ENCODE assay signal across 8 cellular contexts in the genomic region with DNA sequence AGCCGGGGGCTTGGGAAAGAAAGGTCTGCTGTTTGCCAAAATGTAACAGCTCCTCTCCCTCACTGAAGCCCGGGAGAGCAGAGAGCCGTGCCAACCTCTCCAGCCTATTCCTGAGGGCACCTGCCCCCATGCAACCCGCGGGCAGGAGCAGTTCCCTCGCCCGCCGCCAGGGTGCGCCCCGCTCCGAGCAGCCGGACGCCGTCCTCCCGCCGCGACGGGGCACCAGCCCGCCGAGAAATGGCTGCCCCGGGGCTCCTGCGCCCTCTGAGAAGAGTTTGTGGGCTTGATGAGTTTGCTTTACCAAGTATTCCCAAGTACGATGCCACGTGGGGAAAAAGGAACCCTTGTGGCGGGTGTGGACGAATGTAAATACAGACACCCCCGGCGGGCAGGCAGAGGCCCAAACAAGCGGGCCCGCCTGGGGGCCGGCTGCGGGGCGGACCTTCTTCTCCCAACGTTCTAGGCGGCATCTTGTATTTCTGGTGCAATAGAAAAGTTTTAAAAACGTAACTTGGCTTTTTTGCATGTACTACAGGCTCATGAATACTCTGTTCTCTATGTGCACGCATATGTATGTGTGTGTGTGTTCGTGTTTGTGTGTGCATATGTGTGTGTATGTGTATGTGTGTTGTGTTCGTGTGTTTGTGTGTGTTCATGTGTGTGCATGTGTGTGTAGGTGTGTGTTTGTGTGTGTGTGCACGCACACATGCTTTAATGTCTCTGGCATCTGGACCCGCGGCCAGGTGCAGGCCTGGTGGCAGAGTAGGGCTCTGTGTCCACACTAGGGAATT.
DNase-seq lines count a peak whose midpoint lies in the region; ATAC-seq, FAIRE-seq and TF ChIP-seq lines count a peak whose summit lies in the region.

No MANE protein-coding gene starts in this region.

- no peaks in the 10 kb centered on the region for H3K9me2 ChIP-seq in PC-9 (ENCODE audit: insufficient read depth)

- TF ChIP-seq RAD21 in A549 (conservative IDR thresholded peaks at IDR 0.05 in 1 of 2, IDR thresholded peaks at IDR 0.05 in 1 of 2), result peak; percentile 85 to 95

- H3K36me3 ChIP-seq in PC-9 (ENCODE audit: low read depth), result no peaks in the 10 kb centered on the region
- no peaks in the 10 kb centered on the region for H3K36me3 ChIP-seq in thoracic aorta

- no peaks in the 10 kb centered on the region for H4K20me1 ChIP-seq in PC-9 (ENCODE audit: insufficient read depth)

- H3K4me1 ChIP-seq in A549 (no peaks in the 10 kb centered on the region), PC-9 (replicated peaks; ENCODE audit: insufficient read depth) (no peaks in the 10 kb centered on the region), thoracic aorta (ENCODE audit: control insufficient read depth in 1 of 2, low read depth in 2 of 2) (peaks cover 0 to 28% of the 10 kb centered on the region in 2 donors)

- CTCF ChIA-PET in A549 (lab: Yijun Ruan, JAX) (interaction anchor here (0.6 to 15.7 kb wide), 47 partner anchors 8 to 739 kb away, joined by 3 to 275 read pairs (median 3); a partner anchor contains a TSS), PC-9 (lab: Charles Lee) (no interaction called here)

- POLR2A ChIA-PET in A549 (lab: Yijun Ruan, JAX) (no interaction called here), PC-9 (lab: Charles Lee; ENCODE audit: unreplicated experiment) (no interaction called here)

- 26% methylated on average over 38 of the region's 42 CpGs for WGBS in A549 (ENCODE audit: missing lambda C conversion rate)

- DNase-seq in A549 (ENCODE audit: low read depth in 1 of 2, low spot score in 1 of 2) (peak; percentile 66 to 82), PC-9 (peak in 1 of 2 experiments; percentile 78), activated T-helper 1 cell treated with Interleukin-2 at 50 U/mL for 16 hours (ENCODE audit: low read depth) (peak; percentile 61), foreskin fibroblast (peak; percentile 45 to 85), osteocyte (ENCODE audit: extremely low spot score, unreplicated experiment) (peak; percentile 93), thoracic aorta (ENCODE audit: low spot score) (no peak)

- no peak for FAIRE-seq in A549 (lab: Jason Lieb, UNC)

- TF ChIP-seq EP300 in A549 (IDR thresholded peaks at IDR 0.05), result no peak

- no peaks in the 10 kb centered on the region for H3K79me2 ChIP-seq in PC-9 (ENCODE audit: low read depth)

- H3K4me3 ChIP-seq in A549 (peak overlapping the region; percentile 41), PC-9 (no peak overlapping the region; the same call in 1 of the 2 replicates), foreskin fibroblast (ENCODE audit: low read depth in 1 of 2, low read length in 2 of 2) (peak overlapping the region; percentile 27 to 42), thoracic aorta (peak overlapping the region; percentile 65)

- H3K36me3 Mint-ChIP-seq in osteocyte (ENCODE audit: unreplicated experiment), result no peaks in the 10 kb centered on the region

- H3K27me3 Mint-ChIP-seq in osteocyte (ENCODE audit: unreplicated experiment), result no peaks in the 10 kb centered on the region

- no peaks in the 10 kb centered on the region for H3F3A ChIP-seq in PC-9 (ENCODE audit: insufficient read depth, low read depth)

- peaks cover 36% of the 10 kb centered on the region for H3K4me1 Mint-ChIP-seq in osteocyte (ENCODE audit: unreplicated experiment)

- no TSS peak for BruUV-seq in PC-9 (replicated peaks; lab: Mats Ljungman, UMichigan)

- H3K27ac Mint-ChIP-seq in osteocyte (ENCODE audit: unreplicated experiment), result peak overlapping the region; percentile 47

- peak; percentile 86 to 96 for ATAC-seq in A549
- ATAC-seq in GM18502 (IDR thresholded peaks at IDR 0.05; ENCODE audit: poor library complexity, unreplicated experiment), result peak; percentile 81
- peak; percentile 74 for ATAC-seq in HG03342 (IDR thresholded peaks at IDR 0.05; ENCODE audit: unreplicated experiment)
- ATAC-seq in thoracic aorta (ENCODE audit: insufficient number of reproducible peaks, low FRiP score, low read depth), result peak; percentile 21

- TF ChIP-seq CTCF in A549 (IDR thresholded peaks at IDR 0.05) (peak; percentile 98), PC-9 (conservative IDR thresholded peaks at IDR 0.05) (peak; percentile 96), foreskin fibroblast (IDR thresholded peaks at IDR 0.05; ENCODE audit: low read depth, low read length) (peak; percentile 96), osteocyte (IDR thresholded peaks at IDR 0.05) (peak; percentile 99), thoracic aorta (IDR thresholded peaks at IDR 0.05) (peak; percentile 100)

- H3K27me3 ChIP-seq in PC-9 (ENCODE audit: insufficient read depth, low read depth) (no peaks in the 10 kb centered on the region), thoracic aorta (replicated peaks; ENCODE audit: insufficient read depth) (no peaks in the 10 kb centered on the region)

- TF ChIP-seq POLR2A in A549 (IDR thresholded peaks at IDR 0.05; ENCODE audit: low read length), result no peak

- intact Hi-C loops in PC-9 (cut with micrococcal nuclease; ENCODE audit: unreplicated experiment), result loop anchor here (1.0 to 2.0 kb wide), 3 partner anchors 74 to 460 kb away; no protein-coding TSS in a partner anchor

- peak overlapping the region; percentile 76 for H3K4me2 ChIP-seq in A549
- H3K4me2 ChIP-seq in PC-9, result peak overlapping the region; percentile 64

- H3K4me3 Mint-ChIP-seq in osteocyte (ENCODE audit: unreplicated experiment), result no peak overlapping the region

- H3K9me3 ChIP-seq in A549, result no peaks in the 10 kb centered on the region; the same call in 2 of the 3 replicates
- H3K9me3 ChIP-seq in PC-9 (ENCODE audit: insufficient read depth, low read depth), result no peaks in the 10 kb centered on the region
- H3K9me3 ChIP-seq in thoracic aorta, result no peaks in the 10 kb centered on the region

- H2AFZ ChIP-seq in PC-9, result no peak overlapping the region

- H3K27ac ChIP-seq in A549, result peak overlapping the region; percentile 60 to 82; a peak in 5 of 6 replicates
- H3K27ac ChIP-seq in PC-9, result no peak overlapping the region
- H3K27ac ChIP-seq in thoracic aorta, result peak overlapping the region; percentile 25 to 39

- no peaks in the 10 kb centered on the region for H3K9me3 Mint-ChIP-seq in osteocyte (ENCODE audit: unreplicated experiment)

TF ChIP-seq in A549, 52 proteins besides CTCF, POLR2A, EP300 and RAD21:
- peak; percentile 99 for TF ChIP-seq SMC3 (IDR thresholded peaks at IDR 0.05)
- TF ChIP-seq EHMT2 (IDR thresholded peaks at IDR 0.05; ENCODE audit: low read depth), result no peak
- no peak for TF ChIP-seq RFX5 (IDR thresholded peaks at IDR 0.05)
- TF ChIP-seq, protein P1, sequence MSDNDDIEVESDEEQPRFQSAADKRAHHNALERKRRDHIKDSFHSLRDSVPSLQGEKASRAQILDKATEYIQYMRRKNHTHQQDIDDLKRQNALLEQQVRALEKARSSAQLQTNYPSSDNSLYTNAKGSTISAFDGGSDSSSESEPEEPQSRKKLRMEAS (IDR thresholded peaks at IDR 0.05), result peak; percentile 48; the same call in 1 of the 2 replicates
- TF ChIP-seq, protein P2, sequence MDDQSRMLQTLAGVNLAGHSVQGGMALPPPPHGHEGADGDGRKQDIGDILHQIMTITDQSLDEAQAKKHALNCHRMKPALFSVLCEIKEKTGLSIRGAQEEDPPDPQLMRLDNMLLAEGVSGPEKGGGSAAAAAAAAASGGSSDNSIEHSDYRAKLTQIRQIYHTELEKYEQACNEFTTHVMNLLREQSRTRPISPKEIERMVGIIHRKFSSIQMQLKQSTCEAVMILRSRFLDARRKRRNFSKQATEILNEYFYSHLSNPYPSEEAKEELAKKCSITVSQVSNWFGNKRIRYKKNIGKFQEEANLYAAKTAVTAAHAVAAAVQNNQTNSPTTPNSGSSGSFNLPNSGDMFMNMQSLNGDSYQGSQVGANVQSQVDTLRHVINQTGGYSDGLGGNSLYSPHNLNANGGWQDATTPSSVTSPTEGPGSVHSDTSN (IDR thresholded peaks at IDR 0.05), result 0 out of 2 replicates have a peak, but pooled peaks have one; percentile 17

Comparison
In these comparisons a context has a peak if more than half of its experiments do, and no peak if none do; other contexts are left out.
1. ATAC-seq: peak in every context shown above with its lines; median percentile 91 in A549; 81 in GM18502; 74 in HG03342; 21 in thoracic aorta.